ENCODE assay signal across 24 cellular contexts in the genomic region with DNA sequence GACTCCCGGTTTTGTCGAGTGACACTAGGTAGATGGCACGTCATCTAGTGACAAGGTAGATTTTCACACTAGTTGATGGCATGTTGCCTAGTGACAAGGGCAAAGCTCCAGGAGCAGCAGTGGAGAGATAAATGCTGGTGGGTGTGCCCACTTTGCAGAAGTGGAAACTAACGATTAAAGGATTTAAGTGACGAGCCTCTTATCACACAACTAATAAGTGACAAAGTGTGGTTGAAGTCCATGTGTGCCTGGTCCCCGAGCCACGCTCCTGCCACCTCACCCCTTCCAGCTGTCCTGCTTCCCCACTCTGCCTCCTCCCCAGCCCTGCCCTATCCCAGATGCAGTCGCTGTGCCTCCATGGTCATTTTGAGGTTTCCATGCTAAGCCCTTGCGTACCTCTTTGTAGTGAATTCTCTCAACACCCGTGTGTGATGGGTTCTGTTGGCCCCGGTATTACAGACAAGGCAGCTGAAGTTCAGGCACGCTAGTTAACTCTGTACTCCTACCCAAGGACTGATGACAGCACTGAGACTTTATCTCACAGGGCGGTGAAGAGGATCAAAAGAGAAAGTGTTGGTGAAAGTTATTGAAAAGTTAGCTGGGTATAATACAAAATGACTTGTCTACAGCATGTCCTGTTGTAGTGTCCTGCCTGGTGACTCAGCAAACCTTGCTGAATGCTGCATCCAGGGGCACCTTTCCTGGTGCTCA.
DNase-seq lines count a peak whose midpoint lies in the region; ATAC-seq and TF ChIP-seq lines count a peak whose summit lies in the region.
"Had no signal": no experiment of that assay in that cellular context is flagged by ENCODE, and none has a peak within 500 bp of the region (broad histone marks: within the 10 kb centered on the region; RNA-seq: fewer than 3 reads in every experiment).

No MANE protein-coding gene starts in this region.

- H3K9me3 Mint-ChIP-seq in activated T-helper 17 cell treated with anti-CD3 and anti-CD28 coated beads, Interleukin-2, amount 50 U/mL, for 72 hours, result no peaks in the 10 kb centered on the region
- H3K9me3 Mint-ChIP-seq: CD8-positive, alpha-beta T cell; H9 had no signal

- H3K4me1 ChIP-seq in osteoblast (ENCODE audit: insufficient read depth, low read length), result peaks cover 10% of the 10 kb centered on the region
- H3K4me1 ChIP-seq in thyroid gland, result peaks cover 41 to 47% of the 10 kb centered on the region in 2 donors

- TF ChIP-seq POLR2A in thyroid gland (IDR thresholded peaks at IDR 0.05), result no peak

- no peaks in the 10 kb centered on the region for H3K9me3 ChIP-seq in osteoblast (ENCODE audit: low read depth, low read length)
- H3K9me3 ChIP-seq in thyroid gland, result no peaks in the 10 kb centered on the region

- H3K4me2 ChIP-seq in osteoblast (ENCODE audit: insufficient read depth, low read length), result no peak overlapping the region
- H3K4me2 ChIP-seq: BLaER1 treated with 17β-estradiol and CSF1 and Interleukin-3, amounts not matched to agents 10 nM and 100 nM had no signal

- H4K20me1 ChIP-seq in osteoblast (ENCODE audit: insufficient read depth, low read length), result no peaks in the 10 kb centered on the region
- H4K20me1 ChIP-seq: BLaER1 treated with 17β-estradiol and CSF1 and Interleukin-3, amounts not matched to agents 10 nM and 100 nM had no signal

- no peak overlapping the region for H3K4me3 ChIP-seq in osteoblast (ENCODE audit: insufficient read depth, low read length)
- H3K4me3 ChIP-seq in thyroid gland (replicated peaks in 1 of 3), result no peak overlapping the region
- H3K4me3 ChIP-seq: BLaER1 treated with 17β-estradiol and CSF1 and Interleukin-3, amounts not matched to agents 10 nM and 100 nM; GM12878 had no signal

- WGBS in thyroid gland, 2 donors, result 93 to 95% methylated on average over 13 of the region's 13 CpGs

- DNase-seq in NCI-H748 (lab: John Stamatoyannopoulos, UW; ENCODE audit: unreplicated experiment) (peak; percentile 8), NCI-H748 treated with DMSO at 0.1 percent for 48 hours (lab: John Stamatoyannopoulos, UW) (no peak), cardiac septum (ENCODE audit: low spot score) (peak; percentile 19), osteoblast (ENCODE audit: insufficient read length, low spot score, missing footprints) (peak; percentile 45), thyroid gland (peak in 1 of 2 donors; percentile 1), 8988T (no peak)
- no peak for DNase-seq in activated CD8-positive, alpha-beta memory T cell treated with anti-CD3 and anti-CD28 coated beads, Interleukin-2, amount 50 U/mL, for 4 hours
- DNase-seq: CD8-positive, alpha-beta T cell; DND-41; H9; HFFc6; MM.1S; NCI-H1048; NCI-H1436; NCI-H187 treated with DMSO at 0.1 percent for 48 hours; NCI-H2227 treated with DMSO at 0.1 percent for 48 hours; NCI-H510A; NCI-H774; OCI-M1; SHP77 had no signal

- no peaks in the 10 kb centered on the region for H3K27me3 ChIP-seq in osteoblast (ENCODE audit: insufficient read depth, low read length)
- H3K27me3 ChIP-seq in thyroid gland, result no peaks in the 10 kb centered on the region
- H3K27me3 ChIP-seq: BLaER1 treated with 17β-estradiol and CSF1 and Interleukin-3, amounts not matched to agents 10 nM and 100 nM had no signal

- H3K79me2 ChIP-seq in osteoblast (ENCODE audit: insufficient read depth, low read length), result no peaks in the 10 kb centered on the region

- ATAC-seq in activated T-helper 17 cell treated with anti-CD3 and anti-CD28 coated beads, Interleukin-2, amount 50 U/mL, for 72 hours (replicated peaks), result no peak
- ATAC-seq: CD8-positive, alpha-beta T cell; GM12878 had no signal

- TF ChIP-seq CTCF in osteoblast (IDR thresholded peaks at IDR 0.05; ENCODE audit: extremely low read depth, low read depth, low read length) (no peak), thyroid gland (IDR thresholded peaks at IDR 0.05) (no peak)

- H3K27me3 Mint-ChIP-seq in activated T-helper 17 cell treated with anti-CD3 and anti-CD28 coated beads, Interleukin-2, amount 50 U/mL, for 72 hours, result peaks cover 13% of the 10 kb centered on the region

- intact Hi-C loops in cardiac septum (cut with DNase I) (no loop called here), thyroid gland (cut with DNase I) (no loop called here)

- H3K4me3 Mint-ChIP-seq in activated T-helper 17 cell treated with anti-CD3 and anti-CD28 coated beads, Interleukin-2, amount 50 U/mL, for 72 hours, result no peak overlapping the region
- H3K4me3 Mint-ChIP-seq: CD8-positive, alpha-beta T cell; H9; HFFc6 had no signal

- H3K36me3 Mint-ChIP-seq in activated T-helper 17 cell treated with anti-CD3 and anti-CD28 coated beads, Interleukin-2, amount 50 U/mL, for 72 hours (ENCODE audit: low read depth), result no peaks in the 10 kb centered on the region
- H3K36me3 Mint-ChIP-seq: CD8-positive, alpha-beta T cell had no signal

- no peak overlapping the region for H3K27ac ChIP-seq in osteoblast (ENCODE audit: low read depth, low read length)
- peak overlapping the region; percentile 71 to 82 (median 79) for H3K27ac ChIP-seq in thyroid gland
- H3K27ac ChIP-seq: 22Rv1; BLaER1 treated with 17β-estradiol and CSF1 and Interleukin-3, amounts not matched to agents 10 nM and 100 nM had no signal

- H2AFZ ChIP-seq in osteoblast (ENCODE audit: low read length), result no peak overlapping the region

- H3K36me3 ChIP-seq in osteoblast (ENCODE audit: insufficient read depth, low read length), result no peaks in the 10 kb centered on the region
- H3K36me3 ChIP-seq in thyroid gland, result no peaks in the 10 kb centered on the region

- H3K27ac Mint-ChIP-seq in activated T-helper 17 cell treated with anti-CD3 and anti-CD28 coated beads, Interleukin-2, amount 50 U/mL, for 72 hours, result no peak overlapping the region
- H3K27ac Mint-ChIP-seq: CD8-positive, alpha-beta T cell; H9; HFFc6 had no signal

- no peaks in the 10 kb centered on the region for H3K4me1 Mint-ChIP-seq in activated T-helper 17 cell treated with anti-CD3 and anti-CD28 coated beads, Interleukin-2, amount 50 U/mL, for 72 hours
- H3K4me1 Mint-ChIP-seq: H9 had no signal

Comparison
In these comparisons a context has a peak if more than half of its experiments do, and no peak if none do; other contexts are left out.
1. DNase-seq: peak in NCI-H748 (single experiment), cardiac septum (single experiment) and osteoblast (single experiment); none in NCI-H748 treated with DMSO at 0.1 percent for 48 hours (single experiment), 8988T (single experiment) and activated CD8-positive, alpha-beta memory T cell treated with anti-CD3 and anti-CD28 coated beads, Interleukin-2, amount 50 U/mL, for 4 hours (single experiment).